ENCODE assay signal across 26 cellular contexts in genomic region chr2:229060147-229060546, GRCh38.
"Had no signal": no experiment of that assay in that cellular context is flagged by ENCODE, and none has a peak within 500 bp of the region (broad histone marks: within the 10 kb centered on the region; RNA-seq: fewer than 3 reads in every experiment).

No MANE protein-coding gene starts in this region.

- H3K4me3 ChIP-seq: stomach, suprapubic skin, testis, thoracic aorta, thyroid gland, tibial artery, tibial nerve, transverse colon, upper lobe of left lung, upper lobe of right lung, uterus, vagina had no signal

- FAIRE-seq: urothelium cell line had no signal

- ATAC-seq: stimulated activated effector memory CD8-positive, alpha-beta T cell treated with anti-CD3 and anti-CD28 coated beads, Interleukin-12 subunit alpha, Interleukin-12 subunit beta, amount 100 ng/mL, for 72 hours; stimulated activated memory B cell treated with anti-CD40 and anti-IgM and Interleukin-4, amounts not matched to agents 10 μg/mL and 1 μg/mL and 100 μg/mL, for 72 hours; stimulated activated naive B cell treated with anti-CD40 and anti-IgM and Interleukin-4, amounts not matched to agents 10 μg/mL and 1 μg/mL and 100 μg/mL, for 72 hours; stimulated activated naive CD8-positive, alpha-beta T cell treated with anti-CD3 and anti-CD28 coated beads, Interleukin-15, amount 100 ng/mL, for 72 hours; stimulated activated naive CD8-positive, alpha-beta T cell treated with anti-CD3 and anti-CD28 coated beads, Interleukin-15, Interleukin-2, amounts not matched to agents 100 U/mL and 50 U/mL, for 24 hours; upper lobe of right lung had no signal

- DNase-seq: stimulated activated CD4-positive, alpha-beta T cell treated with anti-CD3 and anti-CD28 coated beads, Interleukin-2, amount 100 ng/mL, for 48 hours; stimulated activated CD4-positive, alpha-beta T cell treated with anti-CD3 and anti-CD28 coated beads, Interleukin-4, amount 100 ng/mL, for 1 hour; stimulated activated CD4-positive, alpha-beta T cell treated with anti-CD3 and anti-CD28 coated beads, Interleukin-4, amount 100 ng/mL, for 24 hours; stimulated activated CD4-positive, alpha-beta T cell treated with anti-CD3 and anti-CD28 coated beads, Interleukin-4, amount 100 ng/mL, for 4 hours; stimulated activated CD8-positive, alpha-beta memory T cell treated with anti-CD3 and anti-CD28 coated beads, Interleukin-4, amount 100 ng/mL, for 48 hours; stimulated activated naive B cell treated with anti-CD40 and anti-IgM and Interleukin-4, amounts not matched to agents 10 μg/mL and 1 μg/mL and 100 μg/mL, for 72 hours; stimulated activated naive CD4-positive, alpha-beta T cell; stimulated activated naive CD4-positive, alpha-beta T cell treated with Interleukin-2 at 50 U/mL for 16 hours; stimulated activated naive CD8-positive, alpha-beta T cell treated with anti-CD3 and anti-CD28 coated beads, Interleukin-15, amount 100 ng/mL, for 72 hours; stimulated activated naive CD8-positive, alpha-beta T cell treated with anti-CD3 and anti-CD28 coated beads, Interleukin-15, Interleukin-2, amounts not matched to agents 100 U/mL and 50 U/mL, for 24 hours; stomach; substantia nigra; testis; thyroid gland; tibial artery; transverse colon; upper lobe of left lung; upper lobe of right lung; uterus had no signal

- H3K4me1 ChIP-seq: stomach, suprapubic skin, testis, thyroid gland, tibial artery, tibial nerve, transverse colon, upper lobe of left lung, upper lobe of right lung, uterus, vagina had no signal

- H3K27me3 ChIP-seq: stomach, suprapubic skin, testis, thyroid gland, tibial artery, tibial nerve, transverse colon, upper lobe of left lung, upper lobe of right lung, uterus, vagina had no signal

- H3K9me3 ChIP-seq: suprapubic skin, testis, thoracic aorta, thyroid gland, tibial artery, transverse colon, upper lobe of left lung, upper lobe of right lung, uterus, vagina had no signal

- H3K36me3 ChIP-seq: stomach, suprapubic skin, thoracic aorta, thyroid gland, tibial artery, tibial nerve, transverse colon, upper lobe of left lung, upper lobe of right lung, uterus, vagina had no signal

- H3K27ac ChIP-seq: stomach, suprapubic skin, testis, thoracic aorta, thyroid gland, tibial artery, tibial nerve, transverse colon, upper lobe of left lung, upper lobe of right lung, uterus, vagina had no signal
